ENCODE assay signal across 8 cellular contexts in genomic region chr3:39153977-39154299, GRCh38. TPM values are rescaled to one million over a fixed set of nuclear protein-coding genes. Genes with fewer than 3 reads are reported as not detected.
DNase-seq lines count a peak whose midpoint lies in the region; ATAC-seq, FAIRE-seq and TF ChIP-seq lines count a peak whose summit lies in the region.

No MANE protein-coding gene starts in this region.

- H3K9me3 Mint-ChIP-seq in CD14-positive monocyte, result peaks cover 0 to 6% (median 2%) of the 10 kb centered on the region in 7 donors

- H3K79me2 ChIP-seq in PC-9 (ENCODE audit: low read depth) (peaks cover 18% of the 10 kb centered on the region), endothelial cell of umbilical vein (ENCODE audit: control insufficient read depth, insufficient read depth, low read length) (peaks cover 37% of the 10 kb centered on the region), osteoblast (ENCODE audit: insufficient read depth, low read length) (peaks cover 34% of the 10 kb centered on the region)

- H2AFZ ChIP-seq in PC-9, result no peak overlapping the region
- peak overlapping the region; percentile 43 for H2AFZ ChIP-seq in endothelial cell of umbilical vein (ENCODE audit: low read depth, low read length)
- peak overlapping the region; percentile 33 for H2AFZ ChIP-seq in osteoblast (ENCODE audit: low read length)

- TF ChIP-seq POLR2A in endothelial cell of umbilical vein (IDR thresholded peaks at IDR 0.05; ENCODE audit: low read depth, low read length), result no peak

- H3K4me2 ChIP-seq in PC-9 (peak overlapping the region; percentile 96), endothelial cell of umbilical vein (ENCODE audit: insufficient read depth, low read length) (no peak overlapping the region), osteoblast (ENCODE audit: insufficient read depth, low read length) (peak overlapping the region; percentile 53)

- BruUV-seq in PC-9 (replicated peaks; lab: Mats Ljungman, UMichigan) (no TSS peak), endothelial cell of umbilical vein (replicated peaks; lab: Mats Ljungman, UMichigan) (no TSS peak)

- H3K4me1 ChIP-seq in PC-9 (replicated peaks; ENCODE audit: insufficient read depth), result peaks cover 32% of the 10 kb centered on the region
- H3K4me1 ChIP-seq in endothelial cell of umbilical vein (ENCODE audit: control insufficient read depth, extremely low read depth, insufficient read depth, low read length), result peaks cover 32% of the 10 kb centered on the region
- H3K4me1 ChIP-seq in osteoblast (ENCODE audit: insufficient read depth, low read length), result peaks cover 35% of the 10 kb centered on the region

- H3K9me3 ChIP-seq in PC-9 (ENCODE audit: insufficient read depth, low read depth) (no peaks in the 10 kb centered on the region), endothelial cell of umbilical vein (replicated peaks; ENCODE audit: control insufficient read depth, insufficient read depth, low read length) (no peaks in the 10 kb centered on the region), osteoblast (ENCODE audit: low read depth, low read length) (no peaks in the 10 kb centered on the region)

- DNase-seq in CD14-positive monocyte (ENCODE audit: low spot score) (no peak), PC-9 (no peak), endothelial cell of umbilical vein (ENCODE audit: low read depth, low spot score) (no peak), osteoblast (ENCODE audit: insufficient read length, low spot score, missing footprints) (no peak), D721Med (ENCODE audit: insufficient read length, low spot score) (no peak), NCI-H1048 (lab: John Stamatoyannopoulos, UW) (no peak), mesenteric fat pad (ENCODE audit: low spot score) (no peak)

- CTCF ChIA-PET in PC-9 (lab: Charles Lee) (no interaction called here), endothelial cell of umbilical vein (lab: Charles Lee) (no interaction called here)

- POLR2A ChIA-PET in PC-9 (lab: Charles Lee; ENCODE audit: unreplicated experiment), result no interaction called here
- POLR2A ChIA-PET in endothelial cell of umbilical vein (lab: Charles Lee), result no interaction called here

- H3K27ac ChIP-seq in PC-9 (no peak overlapping the region), endothelial cell of umbilical vein (ENCODE audit: insufficient read depth, low read depth, low read length) (peak overlapping the region; percentile 29), osteoblast (ENCODE audit: low read depth, low read length) (peak overlapping the region; percentile 41)

- H3K9ac ChIP-seq in endothelial cell of umbilical vein (replicated peaks; ENCODE audit: extremely low read depth, insufficient read depth, low read length), result peak overlapping the region; percentile 48

- peak overlapping the region; percentile 85; the same call in 1 of the 2 replicates for H3K4me3 ChIP-seq in PC-9
- H3K4me3 ChIP-seq in endothelial cell of umbilical vein (replicated peaks in 1 of 3; ENCODE audit: insufficient read depth in 1 of 3, low read depth in 1 of 3, low read length in 3 of 3), result peak overlapping the region in 1 of 3 experiments; percentile 37
- peak overlapping the region; percentile 91 for H3K4me3 ChIP-seq in osteoblast (ENCODE audit: insufficient read depth, low read length)

- FAIRE-seq in endothelial cell of umbilical vein (lab: Jason Lieb, UNC), result no peak
- no peak for FAIRE-seq in D721Med (lab: Jason Lieb, UNC)

- H3K4me1 Mint-ChIP-seq in CD14-positive monocyte, result peaks cover 43% of the 10 kb centered on the region

- H3K27ac Mint-ChIP-seq in CD14-positive monocyte, result peak overlapping the region; percentile 66 to 94 (median 86)

- H3K36me3 Mint-ChIP-seq in CD14-positive monocyte, result peaks cover 32 to 33% of the 10 kb centered on the region in 2 donors

- peak overlapping the region; percentile 60 to 71 for H3K4me3 Mint-ChIP-seq in CD14-positive monocyte

- intact Hi-C loops in CD14-positive monocyte (cut with micrococcal nuclease), result no loop called here
- intact Hi-C loops in PC-9 (cut with micrococcal nuclease; ENCODE audit: unreplicated experiment), result no loop called here
- intact Hi-C loops in endothelial cell of umbilical vein (cut with micrococcal nuclease), result no loop called here

- H4K20me1 ChIP-seq in PC-9 (ENCODE audit: insufficient read depth), result peaks cover 4% of the 10 kb centered on the region; the same call in 1 of the 2 replicates
- no peaks in the 10 kb centered on the region for H4K20me1 ChIP-seq in endothelial cell of umbilical vein (replicated peaks; ENCODE audit: control insufficient read depth, extremely low read depth, insufficient read depth, low read length)
- peaks cover 34% of the 10 kb centered on the region for H4K20me1 ChIP-seq in osteoblast (ENCODE audit: insufficient read depth, low read length)

- peaks cover 34% of the 10 kb centered on the region for H3F3A ChIP-seq in PC-9 (ENCODE audit: insufficient read depth, low read depth)

- no peak for ATAC-seq in HG02840 (IDR thresholded peaks at IDR 0.05; ENCODE audit: low FRiP score, unreplicated experiment)

- dilution Hi-C loops in endothelial cell of umbilical vein (cut with MboI; ENCODE audit: extremely low pct_ligation_motif_present, low sequenced_read_pairs), result no loop called here

- H3K9me1 ChIP-seq in endothelial cell of umbilical vein (replicated peaks; ENCODE audit: control insufficient read depth, extremely low read depth, insufficient read depth, low read length), result no peaks in the 10 kb centered on the region

- H3K36me3 ChIP-seq in PC-9 (ENCODE audit: low read depth) (no peaks in the 10 kb centered on the region), endothelial cell of umbilical vein (ENCODE audit: control insufficient read depth in 2 of 2, extremely low read depth in 1 of 2, insufficient read depth in 2 of 2, low read length in 2 of 2) (no peaks in the 10 kb centered on the region), osteoblast (ENCODE audit: insufficient read depth, low read length) (no peaks in the 10 kb centered on the region)

- H3K9me2 ChIP-seq in PC-9 (ENCODE audit: insufficient read depth), result no peaks in the 10 kb centered on the region

- H3K27me3 ChIP-seq in PC-9 (ENCODE audit: insufficient read depth, low read depth) (no peaks in the 10 kb centered on the region), endothelial cell of umbilical vein (ENCODE audit: control insufficient read depth in 2 of 2, insufficient read depth in 2 of 2, low read length in 2 of 2) (no peaks in the 10 kb centered on the region), osteoblast (ENCODE audit: insufficient read depth, low read length) (peaks cover 1% of the 10 kb centered on the region)

- peaks cover 0 to 13% (median 4%) of the 10 kb centered on the region in 3 donors for H3K27me3 Mint-ChIP-seq in CD14-positive monocyte (ENCODE audit: low read depth in 3 of 3)

- TF ChIP-seq CTCF in CD14-positive monocyte (IDR thresholded peaks at IDR 0.05) (no peak), PC-9 (conservative IDR thresholded peaks at IDR 0.05) (no peak), endothelial cell of umbilical vein (IDR thresholded peaks at IDR 0.05; ENCODE audit: extremely low read depth in 1 of 2, insufficient read depth in 1 of 2, low read depth in 1 of 2, low read length in 2 of 2) (no peak), osteoblast (IDR thresholded peaks at IDR 0.05; ENCODE audit: extremely low read depth, low read depth, low read length) (no peak), D721Med (IDR thresholded peaks at IDR 0.05; ENCODE audit: insufficient read depth, missing control alignments) (no peak)

RNA-seq across cellular contexts. Expression of gene CSRNP1, which starts 0.5 kb away (rescaled TPM):
- polyA plus RNA-seq in CD14-positive monocyte (100 to 1,000 TPM; 104 to 113 TPM), endothelial cell of umbilical vein (26.5 and 33.7 TPM in 2 replicates)
- total RNA-seq in PC-9 (2021) (9.2 and 10.3 TPM in 2 replicates), endothelial cell of umbilical vein (13.2 and 14.9 TPM in 2 replicates), osteoblast (5.8 and 8.0 TPM in 2 replicates), mesenteric fat pad (130 TPM)
- 27.3 and 34.2 TPM in 2 replicates for polyA plus RNA-seq in endothelial cell of umbilical vein (2011; cell fraction: cytosol; rRNA removed)
- 74.3 and 77.1 TPM in 2 replicates for polyA plus RNA-seq in endothelial cell of umbilical vein (2011; cell fraction: nucleus; rRNA removed)
- 18.2 and 22.1 TPM in 2 replicates for polyA plus RNA-seq in endothelial cell of umbilical vein (2012)
- polyA minus RNA-seq in endothelial cell of umbilical vein, result 30.1 and 41.8 TPM in 2 replicates
- polyA minus RNA-seq in endothelial cell of umbilical vein (2011; cell fraction: cytosol; rRNA and poly(A)+ RNA removed), result 11.6 TPM
- 46.5 and 58.1 TPM in 2 replicates for polyA minus RNA-seq in endothelial cell of umbilical vein (2011; cell fraction: nucleus; rRNA and poly(A)+ RNA removed)

RNA-seq across cellular contexts. Expression of gene XIRP1, which starts 38.5 kb away (rescaled TPM):
- polyA plus RNA-seq in CD14-positive monocyte, result not detected
- total RNA-seq in PC-9 (2021), result not detected in 2 replicates
- total RNA-seq in endothelial cell of umbilical vein, result not detected in 2 replicates
- polyA plus RNA-seq in endothelial cell of umbilical vein, result not detected in 2 replicates
- polyA plus RNA-seq in endothelial cell of umbilical vein (2011; cell fraction: cytosol; rRNA removed), result not detected in 2 replicates
- polyA plus RNA-seq in endothelial cell of umbilical vein (2011; cell fraction: nucleus; rRNA removed), result not detected in 2 replicates
- polyA plus RNA-seq in endothelial cell of umbilical vein (2012), result not detected in 2 replicates
- polyA minus RNA-seq in endothelial cell of umbilical vein, result not detected in 2 replicates
- not detected for polyA minus RNA-seq in endothelial cell of umbilical vein (2011; cell fraction: cytosol; rRNA and poly(A)+ RNA removed)
- not detected in 2 replicates for polyA minus RNA-seq in endothelial cell of umbilical vein (2011; cell fraction: nucleus; rRNA and poly(A)+ RNA removed)
- under 0.01 TPM in 2 replicates for total RNA-seq in osteoblast
- 0.10 TPM for total RNA-seq in mesenteric fat pad

RNA-seq across cellular contexts. Expression of gene TTC21A, which starts 46.5 kb away (rescaled TPM):
- polyA plus RNA-seq in CD14-positive monocyte (1 to 10 TPM in 1 of 2 donors, under 1 TPM in 1; 0.67 to 2.2 TPM), endothelial cell of umbilical vein (4.7 and 4.8 TPM in 2 replicates)
- total RNA-seq in PC-9 (2021) (9.0 and 9.5 TPM in 2 replicates), endothelial cell of umbilical vein (6.3 and 7.8 TPM in 2 replicates), osteoblast (6.9 and 8.5 TPM in 2 replicates), mesenteric fat pad (3.1 TPM)
- 1.8 and 2.6 TPM in 2 replicates for polyA plus RNA-seq in endothelial cell of umbilical vein (2011; cell fraction: cytosol; rRNA removed)
- polyA plus RNA-seq in endothelial cell of umbilical vein (2011; cell fraction: nucleus; rRNA removed), result 37.7 and 45.2 TPM in 2 replicates
- 2.9 and 3.0 TPM in 2 replicates for polyA plus RNA-seq in endothelial cell of umbilical vein (2012)
- polyA minus RNA-seq in endothelial cell of umbilical vein, result 7.2 and 21.0 TPM in 2 replicates
- polyA minus RNA-seq in endothelial cell of umbilical vein (2011; cell fraction: cytosol; rRNA and poly(A)+ RNA removed), result 1.0 TPM
- 18.8 and 22.5 TPM in 2 replicates for polyA minus RNA-seq in endothelial cell of umbilical vein (2011; cell fraction: nucleus; rRNA and poly(A)+ RNA removed)

RNA-seq across cellular contexts. Expression of gene GORASP1, which starts 46.5 kb away (rescaled TPM):
- polyA plus RNA-seq in CD14-positive monocyte (10 to 100 TPM; 23.2 to 31.2 TPM), endothelial cell of umbilical vein (62.5 and 68.0 TPM in 2 replicates)
- total RNA-seq in PC-9 (2021) (43.4 and 44.4 TPM in 2 replicates), endothelial cell of umbilical vein (68.0 and 74.7 TPM in 2 replicates), osteoblast (44.5 and 46.0 TPM in 2 replicates), mesenteric fat pad (58.7 TPM)
- 44.1 and 52.8 TPM in 2 replicates for polyA plus RNA-seq in endothelial cell of umbilical vein (2011; cell fraction: cytosol; rRNA removed)
- 226 and 257 TPM in 2 replicates for polyA plus RNA-seq in endothelial cell of umbilical vein (2011; cell fraction: nucleus; rRNA removed)
- polyA plus RNA-seq in endothelial cell of umbilical vein (2012), result 45.8 and 53.6 TPM in 2 replicates
- polyA minus RNA-seq in endothelial cell of umbilical vein, result 75.0 and 85.5 TPM in 2 replicates
- polyA minus RNA-seq in endothelial cell of umbilical vein (2011; cell fraction: cytosol; rRNA and poly(A)+ RNA removed), result 25.7 TPM
- polyA minus RNA-seq in endothelial cell of umbilical vein (2011; cell fraction: nucleus; rRNA and poly(A)+ RNA removed), result 61.1 and 70.4 TPM in 2 replicates
